ENCODE assay signal across 8 cellular contexts in genomic region chr2:96648306-96648705, GRCh38. TPM values are rescaled to one million over a fixed set of nuclear protein-coding genes. Genes with fewer than 3 reads are reported as not detected.
"Had no signal": no experiment of that assay in that cellular context is flagged by ENCODE, and none has a peak within 500 bp of the region (broad histone marks: within the 10 kb centered on the region; RNA-seq: fewer than 3 reads in every experiment).

No MANE protein-coding gene starts in this region.

- H3K4me3 ChIP-seq: GM23338 had no signal

- DNase-seq: H9, HCEC 1CT, IMR-90, KG1 had no signal

- H3K4me2 ChIP-seq: GM23338 had no signal

- ATAC-seq: GM23338 had no signal

- FAIRE-seq: H1, H54 had no signal

- H2AFZ ChIP-seq: GM23338 had no signal

RNA-seq across cellular contexts. Expression of gene FER1L5, which starts 5.7 kb away (rescaled TPM):
- total RNA-seq: HT-29 had no signal
